In the genomic region with DNA sequence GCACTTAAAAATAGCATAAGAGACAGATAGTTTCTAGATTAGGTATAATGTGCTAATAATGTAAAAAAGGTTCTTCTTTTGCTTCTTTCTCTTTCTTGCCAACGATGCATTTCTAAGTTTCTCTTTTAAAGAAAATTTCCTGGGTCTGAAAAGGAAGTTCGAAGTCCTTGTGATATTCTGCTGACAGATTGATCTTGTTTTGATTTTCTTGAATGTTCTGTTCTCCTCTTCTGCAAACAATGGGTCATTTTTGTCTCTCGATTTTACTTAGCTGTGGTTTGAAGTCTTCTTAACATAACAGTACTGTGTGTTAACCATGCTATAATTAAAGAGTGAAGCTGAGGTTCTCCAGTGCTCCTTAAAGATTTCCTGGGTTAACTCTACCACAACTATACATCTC, we compare ENCODE assay signal across 10 cellular contexts.
DNase-seq lines count a peak whose midpoint lies in the region; ATAC-seq lines count a peak whose summit lies in the region.
"Had no signal": no experiment of that assay in that cellular context is flagged by ENCODE, and none has a peak within 500 bp of the region (broad histone marks: within the 10 kb centered on the region; RNA-seq: fewer than 3 reads in every experiment).

No MANE protein-coding gene starts in this region.

- H3K27me3 Mint-ChIP-seq in stimulated activated memory B cell treated with anti-CD40 and anti-IgM and Interleukin-4, amounts not matched to agents 10 μg/mL and 1 μg/mL and 100 μg/mL, for 72 hours, result no peaks in the 10 kb centered on the region

- ATAC-seq in GM19035 (IDR thresholded peaks at IDR 0.05; ENCODE audit: unreplicated experiment) (peak; percentile 73), HG02759 (IDR thresholded peaks at IDR 0.05; ENCODE audit: unreplicated experiment) (peak; percentile 87)
- no peak for ATAC-seq in stimulated activated memory B cell treated with anti-CD40 and anti-IgM and Interleukin-4, amounts not matched to agents 10 μg/mL and 1 μg/mL and 100 μg/mL, for 72 hours

- H3K36me3 Mint-ChIP-seq in stimulated activated memory B cell treated with anti-CD40 and anti-IgM and Interleukin-4, amounts not matched to agents 10 μg/mL and 1 μg/mL and 100 μg/mL, for 72 hours, result peaks cover 25% of the 10 kb centered on the region

- H3K9me3 Mint-ChIP-seq in stimulated activated memory B cell treated with anti-CD40 and anti-IgM and Interleukin-4, amounts not matched to agents 10 μg/mL and 1 μg/mL and 100 μg/mL, for 72 hours, result peaks cover 10% of the 10 kb centered on the region

- H3K27ac Mint-ChIP-seq in stimulated activated memory B cell treated with anti-CD40 and anti-IgM and Interleukin-4, amounts not matched to agents 10 μg/mL and 1 μg/mL and 100 μg/mL, for 72 hours, result peak overlapping the region; percentile 85

- DNase-seq in RPMI8226 (peak; percentile 49), NCI-H748 (lab: John Stamatoyannopoulos, UW; ENCODE audit: unreplicated experiment) (no peak), SW 1271 (lab: John Stamatoyannopoulos, UW) (no peak), NCI-H2107 treated with DMSO at 0.1 percent for 48 hours (lab: John Stamatoyannopoulos, UW; ENCODE audit: unreplicated experiment) (no peak)
- DNase-seq: head of caudate nucleus, NCI-H82, uterus had no signal

- H3K4me1 Mint-ChIP-seq in stimulated activated memory B cell treated with anti-CD40 and anti-IgM and Interleukin-4, amounts not matched to agents 10 μg/mL and 1 μg/mL and 100 μg/mL, for 72 hours, result peaks cover 23% of the 10 kb centered on the region

- peak overlapping the region; percentile 25 for H3K4me3 Mint-ChIP-seq in stimulated activated memory B cell treated with anti-CD40 and anti-IgM and Interleukin-4, amounts not matched to agents 10 μg/mL and 1 μg/mL and 100 μg/mL, for 72 hours
